Comparison of ENCODE assay signal across 8 cellular contexts in the genomic region with DNA sequence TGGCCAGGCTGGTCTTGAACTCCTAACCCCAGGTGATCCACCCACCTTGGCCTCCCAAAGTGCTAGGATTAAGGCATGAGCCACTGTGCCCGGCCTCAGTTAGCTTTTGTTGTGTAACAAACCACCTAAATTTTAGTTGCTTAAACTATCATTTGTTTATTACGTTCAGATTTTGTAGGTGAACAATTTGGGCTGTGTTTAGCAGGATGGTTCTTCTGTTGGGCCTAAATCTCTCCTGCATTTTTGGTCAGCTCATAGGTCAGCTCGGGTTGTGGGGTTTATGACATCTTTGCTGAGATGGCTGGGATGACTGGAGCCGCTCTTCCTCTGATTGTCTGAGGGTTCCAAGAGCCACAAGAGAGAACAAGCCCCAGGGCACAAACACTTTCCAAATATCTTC. TPM values are rescaled to one million over a fixed set of nuclear protein-coding genes. Genes with fewer than 3 reads are reported as not detected.
"Had no signal": no experiment of that assay in that cellular context is flagged by ENCODE, and none has a peak within 500 bp of the region (broad histone marks: within the 10 kb centered on the region; RNA-seq: fewer than 3 reads in every experiment).

No MANE protein-coding gene starts in this region.

- H3K4me1 Mint-ChIP-seq: IgD-negative memory B cell had no signal

- ATAC-seq: K562 had no signal

- H3K9me3 Mint-ChIP-seq: IgD-negative memory B cell had no signal

- H3K36me3 Mint-ChIP-seq: IgD-negative memory B cell had no signal

- FAIRE-seq: HTR-8/SVneo, K562 had no signal

- H3K4me3 Mint-ChIP-seq: IgD-negative memory B cell had no signal

- H3K4me3 ChIP-seq: K562 had no signal

- DNase-seq: IMR-90, KBM-7, KG1 had no signal

- H3K27ac ChIP-seq: HL-60 had no signal

RNA-seq across cellular contexts. Expression of gene NLRP1, which starts 21.1 kb away (rescaled TPM):
- total RNA-seq: HT-29 had no signal
